ENCODE assay signal across 8 cellular contexts in genomic region chr10:98323221-98324164, GRCh38. TPM values are rescaled to one million over a fixed set of nuclear protein-coding genes. Genes with fewer than 3 reads are reported as not detected.
DNase-seq lines count a peak whose midpoint lies in the region; TF ChIP-seq lines count a peak whose summit lies in the region.

No MANE protein-coding gene starts in this region.

- no peak overlapping the region for H3K4me3 Mint-ChIP-seq in chondrocyte (ENCODE audit: unreplicated experiment)

- peak overlapping the region; percentile 45 for H3K27ac Mint-ChIP-seq in chondrocyte (ENCODE audit: unreplicated experiment)

- TF ChIP-seq CTCF in chondrocyte (IDR thresholded peaks at IDR 0.05) = no peak

- no peaks in the 10 kb centered on the region for H3K36me3 Mint-ChIP-seq in chondrocyte (ENCODE audit: low read depth)

- DNase-seq in GM03348 (ENCODE audit: low spot score) = peak; percentile 95
- peak; percentile 96 for DNase-seq in NCI-H510A treated with DMSO at 0.1 percent for 48 hours (lab: John Stamatoyannopoulos, UW)
- no peak for DNase-seq in chondrocyte (ENCODE audit: low spot score)
- peak; percentile 49 for DNase-seq in mucosa of gallbladder (ENCODE audit: low spot score)
- DNase-seq in HuH-7.5 (ENCODE audit: low spot score) = no peak
- no peak for DNase-seq in midbrain (lab: John Stamatoyannopoulos, UW)
- DNase-seq in cerebellar nuclear complex (lab: John Stamatoyannopoulos, UW) = no peak
- no peak for DNase-seq in NCI-H1694 treated with DMSO at 0.1 percent for 48 hours (lab: John Stamatoyannopoulos, UW)

- peaks cover 15% of the 10 kb centered on the region for H3K4me1 Mint-ChIP-seq in chondrocyte (ENCODE audit: low read depth)

- peaks cover 7% of the 10 kb centered on the region for H3K27me3 Mint-ChIP-seq in chondrocyte (ENCODE audit: low read depth)

- peaks cover 1% of the 10 kb centered on the region for H3K9me3 Mint-ChIP-seq in chondrocyte (ENCODE audit: low read depth)

RNA-seq across cellular contexts. Expression of gene LOXL4, which starts 55.5 kb away (rescaled TPM):
- total RNA-seq in chondrocyte (1.7 to 3.2 TPM (median 1.9 TPM) in 3 replicates), mucosa of gallbladder (4.9 TPM)

Comparison
In these comparisons a context has a peak if more than half of its experiments do, and no peak if none do; other contexts are left out.
1. DNase-seq: peak in GM03348 (single experiment), NCI-H510A treated with DMSO at 0.1 percent for 48 hours (single experiment) and mucosa of gallbladder (single experiment); none in chondrocyte (single experiment), HuH-7.5 (single experiment), midbrain (single experiment), cerebellar nuclear complex (0 of 2) and NCI-H1694 treated with DMSO at 0.1 percent for 48 hours (single experiment).